In genomic region chr17:80824549-80825470, GRCh38 we compare ENCODE assay signal across 23 cellular contexts.
DNase-seq lines count a peak whose midpoint lies in the region; ATAC-seq and TF ChIP-seq lines count a peak whose summit lies in the region.
"Had no signal": no experiment of that assay in that cellular context is flagged by ENCODE, and none has a peak within 500 bp of the region (broad histone marks: within the 10 kb centered on the region; RNA-seq: fewer than 3 reads in every experiment).

No MANE protein-coding gene starts in this region.

- peaks cover 6% of the 10 kb centered on the region for H3K36me3 Mint-ChIP-seq in T-helper 17 cell (ENCODE audit: low read depth)

- no peaks in the 10 kb centered on the region for H3K4me1 ChIP-seq in right lobe of liver
- H3K4me1 ChIP-seq: Peyer's patch had no signal

- H3K4me1 Mint-ChIP-seq in T-helper 17 cell: peaks cover 7% of the 10 kb centered on the region

- peak; percentile 19 for DNase-seq in cardiac septum (ENCODE audit: low spot score)
- no peak for DNase-seq in Right ventricle myocardium superior
- peak in 1 of 3 donors; percentile 4 for DNase-seq in T-helper 17 cell
- DNase-seq in right lobe of liver: peak in 2 of 3 donors; percentile 37 to 44
- DNase-seq in substantia nigra (lab: John Stamatoyannopoulos, UW): no peak
- DNase-seq in stimulated activated CD4-positive, alpha-beta T cell treated with anti-CD3 and anti-CD28 coated beads, Interleukin-12 subunit alpha, Interleukin-12 subunit beta, amount 100 ng/mL, for 4 hours: no peak
- no peak for DNase-seq in stimulated activated naive CD8-positive, alpha-beta T cell treated with anti-CD3 and anti-CD28 coated beads, Interleukin-15, Interleukin-2, amounts not matched to agents 100 U/mL and 50 U/mL, for 24 hours
- DNase-seq: activated CD4-positive, alpha-beta T cell treated with anti-CD3 and anti-CD28 coated beads for 4 hours; activated naive CD4-positive, alpha-beta T cell; activated T-cell treated with anti-CD3 and anti-CD28 coated beads, Interleukin-2, amount 50 U/mL, for 4 hours; effector memory CD4-positive, alpha-beta T cell; foreskin fibroblast; heart right ventricle; mesenchymal stem cell; NCI-H1048; NCI-H187; NCI-H524 treated with DMSO at 0.1 percent for 48 hours; SJCRH30; stimulated activated naive CD8-positive, alpha-beta T cell treated with anti-CD3 and anti-CD28 coated beads, Interleukin-15, amount 100 ng/mL, for 72 hours had no signal

- intact Hi-C loops in cardiac septum (cut with DNase I) (no loop called here), Right ventricle myocardium superior (cut with DNase I) (no loop called here), right lobe of liver (cut with DNase I) (no loop called here)

- H3K9me3 ChIP-seq in T-helper 17 cell (ENCODE audit: control insufficient read depth, low read length, poor library complexity, severe bottlenecking): no peaks in the 10 kb centered on the region
- no peaks in the 10 kb centered on the region for H3K9me3 ChIP-seq in right lobe of liver
- H3K9me3 ChIP-seq: heart right ventricle, neutrophil, Peyer's patch, prostate gland, SJCRH30, tibial artery had no signal

- no peak for TF ChIP-seq POLR2A in right lobe of liver (IDR thresholded peaks at IDR 0.05)

- H3K27ac ChIP-seq in right lobe of liver (no peak overlapping the region), substantia nigra (ENCODE audit: low read depth, low read length, poor library complexity, severe bottlenecking) (no peak overlapping the region)
- H3K27ac ChIP-seq: heart right ventricle, neutrophil, Peyer's patch, prostate gland, SJCRH30, tibial artery had no signal

- H3K27ac Mint-ChIP-seq in T-helper 17 cell: peak overlapping the region; percentile 8

- no peak for TF ChIP-seq CTCF in right lobe of liver (IDR thresholded peaks at IDR 0.05)

- H3K27me3 Mint-ChIP-seq in T-helper 17 cell: no peaks in the 10 kb centered on the region
- H3K27me3 Mint-ChIP-seq: stimulated activated naive CD8-positive, alpha-beta T cell treated with anti-CD3 and anti-CD28 coated beads, Interleukin-15, amount 100 ng/mL, for 72 hours had no signal

- H3K27me3 ChIP-seq in right lobe of liver: no peaks in the 10 kb centered on the region
- H3K27me3 ChIP-seq: heart right ventricle, neutrophil, Peyer's patch, SJCRH30, tibial artery had no signal

- H3K36me3 ChIP-seq in right lobe of liver: peaks cover 0 to 5% (median 1%) of the 10 kb centered on the region in 4 donors
- H3K36me3 ChIP-seq: neutrophil, prostate gland had no signal

- ATAC-seq in Right ventricle myocardium superior (ENCODE audit: poor library complexity) (no peak), T-helper 17 cell (no peak), right lobe of liver (peak in 1 of 4 donors; percentile 8)
- no peak for ATAC-seq in stimulated activated naive CD8-positive, alpha-beta T cell treated with anti-CD3 and anti-CD28 coated beads, Interleukin-15, Interleukin-2, amounts not matched to agents 100 U/mL and 50 U/mL, for 24 hours
- ATAC-seq: activated T-cell treated with anti-CD3 and anti-CD28 coated beads, Interleukin-2, amount 50 U/mL, for 4 hours; stimulated activated naive CD8-positive, alpha-beta T cell treated with anti-CD3 and anti-CD28 coated beads, Interleukin-15, amount 100 ng/mL, for 72 hours had no signal

- WGBS in right lobe of liver (ENCODE audit: insufficient coverage, low coverage, low lambda C conversion rate, missing lambda C conversion rate): 69% methylated on average over 4 of the region's 36 CpGs

- no peak overlapping the region for H3K4me3 Mint-ChIP-seq in T-helper 17 cell
- H3K4me3 Mint-ChIP-seq: activated T-cell treated with anti-CD3 and anti-CD28 coated beads, Interleukin-2, amount 50 U/mL, for 4 hours; stimulated activated naive CD8-positive, alpha-beta T cell treated with anti-CD3 and anti-CD28 coated beads, Interleukin-15, amount 100 ng/mL, for 72 hours had no signal

- H3K4me3 ChIP-seq in right lobe of liver: no peak overlapping the region
- H3K4me3 ChIP-seq: heart right ventricle, Peyer's patch, prostate gland, SJCRH30, tibial artery had no signal

Comparison
In these comparisons a context has a peak if more than half of its experiments do, and no peak if none do; other contexts are left out.
1. DNase-seq: peak in cardiac septum (single experiment) and right lobe of liver (2 of 3); none in Right ventricle myocardium superior (single experiment), substantia nigra (0 of 49), stimulated activated CD4-positive, alpha-beta T cell treated with anti-CD3 and anti-CD28 coated beads, Interleukin-12 subunit alpha, Interleukin-12 subunit beta, amount 100 ng/mL, for 4 hours (single experiment) and stimulated activated naive CD8-positive, alpha-beta T cell treated with anti-CD3 and anti-CD28 coated beads, Interleukin-15, Interleukin-2, amounts not matched to agents 100 U/mL and 50 U/mL, for 24 hours (single experiment).